10 cellular contexts compared by ENCODE assay signal in the genomic region with DNA sequence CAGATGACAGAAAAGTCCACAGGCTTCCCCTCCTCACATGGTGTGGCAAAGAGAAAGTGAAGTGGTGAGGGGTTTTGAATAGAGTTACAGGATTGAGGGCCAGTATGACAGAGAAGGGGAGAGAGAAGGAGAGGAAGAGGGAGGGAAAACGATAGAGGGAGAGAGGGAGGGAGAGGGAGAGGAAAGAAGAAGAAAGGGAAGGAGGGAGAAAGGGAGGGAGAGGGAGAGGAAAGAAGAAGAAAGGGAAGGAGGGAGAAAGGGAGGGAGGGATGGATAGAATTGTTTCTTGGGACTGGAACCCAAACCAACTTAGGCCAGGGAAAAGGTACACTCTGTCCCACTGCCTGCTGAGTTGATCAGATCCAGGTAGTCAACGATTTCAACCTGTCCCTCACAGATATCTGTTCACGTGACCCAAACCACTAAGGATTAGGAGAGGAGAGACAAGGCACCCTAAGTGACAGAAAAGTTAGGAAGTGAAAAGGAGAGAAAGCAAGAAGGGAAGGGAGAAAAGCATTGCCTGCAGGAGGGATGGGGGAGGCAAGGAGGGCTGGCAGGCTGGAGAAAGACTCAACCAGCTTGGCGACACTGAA. TPM values are rescaled to one million over a fixed set of nuclear protein-coding genes. Genes with fewer than 3 reads are reported as not detected.
DNase-seq lines count a peak whose midpoint lies in the region; ATAC-seq, FAIRE-seq and TF ChIP-seq lines count a peak whose summit lies in the region.
"Had no signal": no experiment of that assay in that cellular context is flagged by ENCODE, and none has a peak within 500 bp of the region (broad histone marks: within the 10 kb centered on the region; RNA-seq: fewer than 3 reads in every experiment).

No MANE protein-coding gene starts in this region.

- peaks cover 4% of the 10 kb centered on the region for H3K4me1 Mint-ChIP-seq in activated T-helper 2 cell treated with anti-CD3 and anti-CD28 coated beads, Interferon-gamma antibody, Interleukin-2, Interleukin-4, amounts not matched to agents 10 μg/mL and 5 μg/mL and 100 μg/mL, durations not matched to agents 14 hours and 24 hours and 36 hours (ENCODE audit: low read depth)

- TF ChIP-seq CTCF in bronchial epithelial cell (IDR thresholded peaks at IDR 0.05; ENCODE audit: insufficient read depth, low read length, severe bottlenecking) (no peak), right lobe of liver (IDR thresholded peaks at IDR 0.05) (no peak)

- TF ChIP-seq POLR2A in right lobe of liver (IDR thresholded peaks at IDR 0.05) = no peak

- H3K9me3 ChIP-seq in HUES6 (ENCODE audit: control insufficient read depth, insufficient read depth, low read depth, low read length) = peaks cover 14% of the 10 kb centered on the region
- no peaks in the 10 kb centered on the region for H3K9me3 ChIP-seq in right lobe of liver
- H3K9me3 ChIP-seq in stomach smooth muscle (ENCODE audit: control insufficient read depth in 2 of 2, low read length in 2 of 2) = peaks cover 0 to 3% of the 10 kb centered on the region in 2 donors

- peaks cover 37% of the 10 kb centered on the region for H3K27me3 Mint-ChIP-seq in activated T-helper 2 cell treated with anti-CD3 and anti-CD28 coated beads, Interferon-gamma antibody, Interleukin-2, Interleukin-4, amounts not matched to agents 10 μg/mL and 5 μg/mL and 100 μg/mL, durations not matched to agents 14 hours and 24 hours and 36 hours (ENCODE audit: low read depth)

- WGBS in right lobe of liver (ENCODE audit: insufficient coverage, low coverage, low lambda C conversion rate, missing lambda C conversion rate) = 66% methylated on average over 4 of the region's 4 CpGs

- H3K9ac ChIP-seq in HUES6 (ENCODE audit: low read length) = peak overlapping the region; percentile 97
- peak overlapping the region in 1 of 2 donors; percentile 62 for H3K9ac ChIP-seq in stomach smooth muscle (ENCODE audit: low read length in 2 of 2)

- H3K27me3 ChIP-seq in HUES6 (ENCODE audit: control insufficient read depth, insufficient read depth, low read length) (no peaks in the 10 kb centered on the region), bronchial epithelial cell (ENCODE audit: control insufficient read depth, insufficient read depth, low read length) (no peaks in the 10 kb centered on the region), right lobe of liver (no peaks in the 10 kb centered on the region), stomach smooth muscle (ENCODE audit: control insufficient read depth in 1 of 2, insufficient read depth in 2 of 2, low read length in 2 of 2) (no peaks in the 10 kb centered on the region)

- no peaks in the 10 kb centered on the region for H3K9me3 Mint-ChIP-seq in activated T-helper 2 cell treated with anti-CD3 and anti-CD28 coated beads, Interferon-gamma antibody, Interleukin-2, Interleukin-4, amounts not matched to agents 10 μg/mL and 5 μg/mL and 100 μg/mL, durations not matched to agents 14 hours and 24 hours and 36 hours
- H3K9me3 Mint-ChIP-seq: activated T-cell treated with anti-CD3 and anti-CD28 coated beads, Interleukin-2, amount 50 U/mL, for 4 hours had no signal

- H3K36me3 ChIP-seq in HUES6 (ENCODE audit: control insufficient read depth, insufficient read depth, low read length) (no peaks in the 10 kb centered on the region), bronchial epithelial cell (ENCODE audit: control insufficient read depth, insufficient read depth, low read length) (no peaks in the 10 kb centered on the region), right lobe of liver (no peaks in the 10 kb centered on the region), stomach smooth muscle (ENCODE audit: control insufficient read depth in 2 of 2, insufficient read depth in 2 of 2, low read length in 2 of 2) (no peaks in the 10 kb centered on the region)

- FAIRE-seq in bronchial epithelial cell (lab: Jason Lieb, UNC) = peak; percentile 77
- FAIRE-seq: endometrium had no signal

- intact Hi-C loops in right lobe of liver (cut with DNase I) = no loop called here
- intact Hi-C loops in activated T-helper 2 cell treated with anti-CD3 and anti-CD28 coated beads, Interferon-gamma antibody, Interleukin-2, Interleukin-4, amounts not matched to agents 10 μg/mL and 5 μg/mL and 100 μg/mL, durations not matched to agents 14 hours and 24 hours and 36 hours (cut with micrococcal nuclease) = no loop called here

- DNase-seq in bronchial epithelial cell (ENCODE audit: low read depth) (no peak), right lobe of liver (no peak), H4 (ENCODE audit: low spot score) (no peak)
- no peak for DNase-seq in stimulated activated naive CD4-positive, alpha-beta T cell treated with Interleukin-2 at 50 U/mL for 16 hours (lab: John Stamatoyannopoulos, UW)
- DNase-seq in activated T-helper 2 cell treated with anti-CD3 and anti-CD28 coated beads, Interferon-gamma antibody, Interleukin-2, Interleukin-4, amounts not matched to agents 10 μg/mL and 5 μg/mL and 100 μg/mL, durations not matched to agents 14 hours and 24 hours and 36 hours (ENCODE audit: low spot score) = no peak
- DNase-seq: activated T-cell treated with anti-CD3 and anti-CD28 coated beads, Interleukin-2, amount 50 U/mL, for 4 hours had no signal

- H3K4me1 ChIP-seq in HUES6 (ENCODE audit: control insufficient read depth, insufficient read depth, low read length) (peaks cover 22% of the 10 kb centered on the region), right lobe of liver (no peaks in the 10 kb centered on the region), stomach smooth muscle (ENCODE audit: control insufficient read depth, insufficient read depth, low read length) (peaks cover 16% of the 10 kb centered on the region)

- H3K36me3 Mint-ChIP-seq in activated T-helper 2 cell treated with anti-CD3 and anti-CD28 coated beads, Interferon-gamma antibody, Interleukin-2, Interleukin-4, amounts not matched to agents 10 μg/mL and 5 μg/mL and 100 μg/mL, durations not matched to agents 14 hours and 24 hours and 36 hours (ENCODE audit: low read depth) = no peaks in the 10 kb centered on the region

- ATAC-seq in right lobe of liver (peak in 1 of 4 donors; percentile 24), HG03378 (IDR thresholded peaks at IDR 0.05; ENCODE audit: unreplicated experiment) (no peak)
- ATAC-seq: activated T-cell treated with anti-CD3 and anti-CD28 coated beads, Interleukin-2, amount 50 U/mL, for 4 hours had no signal

- H3K4me3 ChIP-seq in HUES6 (ENCODE audit: low read depth, low read length) (peak overlapping the region; percentile 53), bronchial epithelial cell (ENCODE audit: low read depth, low read length) (no peak overlapping the region), right lobe of liver (no peak overlapping the region), stomach smooth muscle (ENCODE audit: low read length in 2 of 2) (peak overlapping the region; percentile 22 to 42)

- peak overlapping the region; percentile 97 for H3K27ac ChIP-seq in HUES6 (ENCODE audit: low read depth, low read length)
- peak overlapping the region in 2 of 3 donors; percentile 47 to 63 for H3K27ac ChIP-seq in right lobe of liver
- peak overlapping the region; percentile 67 for H3K27ac ChIP-seq in stomach smooth muscle (ENCODE audit: low read length)

- no peak overlapping the region for H3K4me3 Mint-ChIP-seq in activated T-helper 2 cell treated with anti-CD3 and anti-CD28 coated beads, Interferon-gamma antibody, Interleukin-2, Interleukin-4, amounts not matched to agents 10 μg/mL and 5 μg/mL and 100 μg/mL, durations not matched to agents 14 hours and 24 hours and 36 hours (ENCODE audit: low read depth)
- H3K4me3 Mint-ChIP-seq: activated T-cell treated with anti-CD3 and anti-CD28 coated beads, Interleukin-2, amount 50 U/mL, for 4 hours had no signal

- no peak overlapping the region for H3K27ac Mint-ChIP-seq in activated T-helper 2 cell treated with anti-CD3 and anti-CD28 coated beads, Interferon-gamma antibody, Interleukin-2, Interleukin-4, amounts not matched to agents 10 μg/mL and 5 μg/mL and 100 μg/mL, durations not matched to agents 14 hours and 24 hours and 36 hours

RNA-seq across cellular contexts. Expression of gene IGFL3, which starts 8.1 kb away (rescaled TPM):
- not detected in 2 replicates for total RNA-seq in bronchial epithelial cell
- total RNA-seq in right lobe of liver = not detected
- not detected in 2 replicates for total RNA-seq in activated T-helper 2 cell treated with anti-CD3 and anti-CD28 coated beads, Interferon-gamma antibody, Interleukin-2, Interleukin-4, amounts not matched to agents 10 μg/mL and 5 μg/mL and 100 μg/mL, durations not matched to agents 14 hours and 24 hours and 36 hours
- total RNA-seq in H4 (2014; rRNA removed; shearing (Covaris generic)) = 3.3 TPM in 1 of 2 replicates, not detected in the other
- total RNA-seq: activated T-cell treated with anti-CD3 and anti-CD28 coated beads, Interleukin-2, amount 50 U/mL, for 4 hours had no signal

RNA-seq across cellular contexts. Expression of gene IGFL2, which starts 15.4 kb away (rescaled TPM):
- total RNA-seq in bronchial epithelial cell = 2.4 TPM in 1 of 2 replicates, not detected in the other
- not detected for total RNA-seq in right lobe of liver
- 0.46 TPM in 1 of 2 replicates, not detected in the other for total RNA-seq in activated T-helper 2 cell treated with anti-CD3 and anti-CD28 coated beads, Interferon-gamma antibody, Interleukin-2, Interleukin-4, amounts not matched to agents 10 μg/mL and 5 μg/mL and 100 μg/mL, durations not matched to agents 14 hours and 24 hours and 36 hours
- total RNA-seq in H4 (2014; rRNA removed; shearing (Covaris generic)) = not detected in 2 replicates
- total RNA-seq: activated T-cell treated with anti-CD3 and anti-CD28 coated beads, Interleukin-2, amount 50 U/mL, for 4 hours had no signal

Comparison
In these comparisons a context has a peak if more than half of its experiments do, and no peak if none do; other contexts are left out.
1. H3K4me3 ChIP-seq: peak in HUES6 (single experiment) and stomach smooth muscle (2 of 2); none in bronchial epithelial cell (single experiment) and right lobe of liver (0 of 3).
2. Peak in every context shown above with its lines, with median percentiles within 50 percentile points of each other: H3K27ac ChIP-seq.